In the genomic region with DNA sequence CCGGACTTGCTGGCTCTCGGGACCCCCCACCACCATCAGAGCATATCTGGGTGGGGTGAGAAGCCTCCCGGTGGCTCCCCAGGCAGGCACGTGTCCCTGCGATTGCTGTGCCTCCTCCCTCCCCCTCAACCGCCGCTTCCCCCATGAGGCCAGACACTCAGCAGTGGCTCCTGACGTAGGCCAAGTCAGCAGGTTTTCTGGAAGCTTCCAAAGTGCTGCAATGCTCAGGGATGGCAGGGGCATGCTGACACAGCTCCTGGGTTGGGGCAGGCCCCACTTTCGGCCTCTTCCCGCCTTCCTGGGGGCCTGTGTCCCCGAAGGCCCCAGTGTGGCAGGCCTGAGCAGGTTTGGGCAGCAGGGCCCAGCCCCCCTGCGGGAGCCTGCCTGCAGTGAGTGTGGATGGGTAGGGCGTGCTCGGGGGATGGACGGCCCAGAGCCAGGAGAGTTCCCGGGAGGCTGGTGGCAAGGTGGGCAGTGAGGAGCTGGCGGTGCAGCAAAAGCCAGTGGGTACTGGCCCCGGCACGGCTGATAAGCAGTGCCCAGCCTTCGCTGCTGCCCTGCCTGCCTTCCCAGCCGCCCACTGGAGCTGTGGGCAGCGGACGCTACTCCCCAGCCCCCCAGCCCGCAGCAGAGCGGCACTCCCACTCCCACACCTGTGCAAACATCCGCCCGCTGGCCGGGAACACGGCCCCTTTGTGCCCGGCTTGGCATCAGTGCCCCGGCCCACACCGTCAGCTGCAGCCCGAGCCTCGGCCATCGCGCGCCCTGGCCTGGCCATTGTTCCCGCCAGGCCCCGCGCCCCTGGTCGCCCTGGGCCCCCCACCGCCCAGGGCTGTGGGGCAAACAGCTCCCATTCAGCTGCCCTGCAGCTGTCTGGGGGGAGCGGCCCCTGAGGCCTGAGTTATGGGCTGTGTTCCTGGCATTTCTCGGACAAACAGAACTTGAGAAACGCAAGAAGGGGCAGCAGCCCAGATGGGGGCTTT, we compare ENCODE assay signal across 13 cellular contexts.
DNase-seq lines count a peak whose midpoint lies in the region; ATAC-seq, FAIRE-seq and TF ChIP-seq lines count a peak whose summit lies in the region.
"Had no signal": no experiment of that assay in that cellular context is flagged by ENCODE, and none has a peak within 500 bp of the region (broad histone marks: within the 10 kb centered on the region; RNA-seq: fewer than 3 reads in every experiment).

No MANE protein-coding gene starts in this region.

- no peak for TF ChIP-seq CTCF in coronary artery (IDR thresholded peaks at IDR 0.05)
- no peak for TF ChIP-seq CTCF in uterus (IDR thresholded peaks at IDR 0.05)

- H3K27ac Mint-ChIP-seq in activated naive CD8-positive, alpha-beta T cell treated with anti-CD3 and anti-CD28 coated beads, Interleukin-2, amount 10 ng/mL, durations not matched to agents 7 days and 5 days = no peak overlapping the region
- no peak overlapping the region for H3K27ac Mint-ChIP-seq in activated naive CD8-positive, alpha-beta T cell treated with anti-CD3 and anti-CD28 coated beads for 36 hours
- H3K27ac Mint-ChIP-seq: activated CD4-positive, alpha-beta memory T cell treated with anti-CD3 and anti-CD28 coated beads for 36 hours; T-cell had no signal

- no peaks in the 10 kb centered on the region for H3K27me3 Mint-ChIP-seq in activated naive CD8-positive, alpha-beta T cell treated with anti-CD3 and anti-CD28 coated beads, Interleukin-2, amount 10 ng/mL, durations not matched to agents 7 days and 5 days
- no peaks in the 10 kb centered on the region for H3K27me3 Mint-ChIP-seq in activated naive CD8-positive, alpha-beta T cell treated with anti-CD3 and anti-CD28 coated beads for 36 hours
- H3K27me3 Mint-ChIP-seq: activated CD4-positive, alpha-beta memory T cell treated with anti-CD3 and anti-CD28 coated beads for 36 hours; T-cell had no signal

- no peak overlapping the region for H3K4me3 ChIP-seq in coronary artery
- no peak overlapping the region for H3K4me3 ChIP-seq in uterus

- no peaks in the 10 kb centered on the region for H3K36me3 ChIP-seq in uterus

- H3K27me3 ChIP-seq in uterus = no peaks in the 10 kb centered on the region

- H3K4me3 Mint-ChIP-seq in activated naive CD8-positive, alpha-beta T cell treated with anti-CD3 and anti-CD28 coated beads, Interleukin-2, amount 10 ng/mL, durations not matched to agents 7 days and 5 days = no peak overlapping the region
- H3K4me3 Mint-ChIP-seq in activated naive CD8-positive, alpha-beta T cell treated with anti-CD3 and anti-CD28 coated beads for 36 hours = no peak overlapping the region
- H3K4me3 Mint-ChIP-seq: activated CD4-positive, alpha-beta memory T cell treated with anti-CD3 and anti-CD28 coated beads for 36 hours; T-cell had no signal

- no peak for FAIRE-seq in GM12892 (lab: Jason Lieb, UNC)
- FAIRE-seq: endometrium, G401.6 had no signal

- H3K4me1 Mint-ChIP-seq in activated naive CD8-positive, alpha-beta T cell treated with anti-CD3 and anti-CD28 coated beads, Interleukin-2, amount 10 ng/mL, durations not matched to agents 7 days and 5 days = no peaks in the 10 kb centered on the region
- H3K4me1 Mint-ChIP-seq in activated naive CD8-positive, alpha-beta T cell treated with anti-CD3 and anti-CD28 coated beads for 36 hours = no peaks in the 10 kb centered on the region
- H3K4me1 Mint-ChIP-seq: T-cell had no signal

- intact Hi-C loops in uterus (cut with DNase I; ENCODE audit: low total_unique reads) = no loop called here

- H3K9me3 Mint-ChIP-seq in activated naive CD8-positive, alpha-beta T cell treated with anti-CD3 and anti-CD28 coated beads, Interleukin-2, amount 10 ng/mL, durations not matched to agents 7 days and 5 days = no peaks in the 10 kb centered on the region
- H3K9me3 Mint-ChIP-seq in activated naive CD8-positive, alpha-beta T cell treated with anti-CD3 and anti-CD28 coated beads for 36 hours = no peaks in the 10 kb centered on the region
- H3K9me3 Mint-ChIP-seq: activated CD4-positive, alpha-beta memory T cell treated with anti-CD3 and anti-CD28 coated beads for 36 hours; T-cell had no signal

- H3K4me1 ChIP-seq in uterus = no peaks in the 10 kb centered on the region

- POLR2A ChIA-PET in activated naive CD8-positive, alpha-beta T cell treated with anti-CD3 and anti-CD28 coated beads, Interleukin-2, amount 10 ng/mL, durations not matched to agents 7 days and 5 days (lab: Charles Lee) = no interaction called here

- H3K9me3 ChIP-seq in uterus = no peaks in the 10 kb centered on the region

- DNase-seq in activated naive CD8-positive, alpha-beta T cell treated with anti-CD3 and anti-CD28 coated beads, Interleukin-2, amount 10 ng/mL, durations not matched to agents 7 days and 5 days = peak; percentile 20
- no peak for DNase-seq in activated naive CD8-positive, alpha-beta T cell treated with anti-CD3 and anti-CD28 coated beads for 36 hours
- DNase-seq in coronary artery (ENCODE audit: low spot score) = peak; percentile 62
- peak; percentile 50 for DNase-seq in midbrain (lab: John Stamatoyannopoulos, UW)
- DNase-seq in uterus = peak; percentile 7 to 11
- DNase-seq in GM12892 (ENCODE audit: insufficient read length) = no peak
- no peak for DNase-seq in NCI-H1694 (lab: John Stamatoyannopoulos, UW)
- DNase-seq: activated CD4-positive, alpha-beta memory T cell treated with anti-CD3 and anti-CD28 coated beads for 36 hours; Kasumi-1 had no signal

- no peaks in the 10 kb centered on the region for H3K36me3 Mint-ChIP-seq in activated naive CD8-positive, alpha-beta T cell treated with anti-CD3 and anti-CD28 coated beads, Interleukin-2, amount 10 ng/mL, durations not matched to agents 7 days and 5 days
- no peaks in the 10 kb centered on the region for H3K36me3 Mint-ChIP-seq in activated naive CD8-positive, alpha-beta T cell treated with anti-CD3 and anti-CD28 coated beads for 36 hours
- H3K36me3 Mint-ChIP-seq: activated CD4-positive, alpha-beta memory T cell treated with anti-CD3 and anti-CD28 coated beads for 36 hours; T-cell had no signal

- H3K27ac ChIP-seq in coronary artery (no peak overlapping the region), uterus (no peak overlapping the region)

- TF ChIP-seq POLR2A in uterus (IDR thresholded peaks at IDR 0.05) (no peak), GM12892 (IDR thresholded peaks at IDR 0.05; ENCODE audit: low read depth, low read length) (no peak)

- ATAC-seq in activated naive CD8-positive, alpha-beta T cell treated with anti-CD3 and anti-CD28 coated beads, Interleukin-2, amount 10 ng/mL, durations not matched to agents 7 days and 5 days (ENCODE audit: low read depth) = no peak
- ATAC-seq in HG03025 (IDR thresholded peaks at IDR 0.05; ENCODE audit: low FRiP score, unreplicated experiment) = no peak
- ATAC-seq: T-cell had no signal

Comparison
In these comparisons a context has a peak if more than half of its experiments do, and no peak if none do; other contexts are left out.
1. DNase-seq: peak in activated naive CD8-positive, alpha-beta T cell treated with anti-CD3 and anti-CD28 coated beads, Interleukin-2, amount 10 ng/mL, durations not matched to agents 7 days and 5 days (single experiment), coronary artery (single experiment), midbrain (single experiment) and uterus (2 of 2); none in activated naive CD8-positive, alpha-beta T cell treated with anti-CD3 and anti-CD28 coated beads for 36 hours (single experiment), GM12892 (single experiment) and NCI-H1694 (single experiment).